In genomic region chr15:101445562-101446526, GRCh38 we compare ENCODE assay signal across 11 cellular contexts. TPM values are rescaled to one million over a fixed set of nuclear protein-coding genes. Genes with fewer than 3 reads are reported as not detected.
DNase-seq lines count a peak whose midpoint lies in the region; ATAC-seq and TF ChIP-seq lines count a peak whose summit lies in the region.
"Had no signal": no experiment of that assay in that cellular context is flagged by ENCODE, and none has a peak within 500 bp of the region (broad histone marks: within the 10 kb centered on the region; RNA-seq: fewer than 3 reads in every experiment).

No MANE protein-coding gene starts in this region.

- H3K36me3 ChIP-seq in mucosa of descending colon (ENCODE audit: low read depth), result no peaks in the 10 kb centered on the region
- no peaks in the 10 kb centered on the region for H3K36me3 ChIP-seq in GM23338 (ENCODE audit: insufficient read depth)

- no peaks in the 10 kb centered on the region for H3F3A ChIP-seq in GM23338 (replicated peaks; ENCODE audit: low read depth)

- intact Hi-C loops in mucosa of descending colon (cut with DNase I, micrococcal nuclease), result no loop called here

- H3K9me3 ChIP-seq in mucosa of descending colon, result no peaks in the 10 kb centered on the region

- no peaks in the 10 kb centered on the region for H3K27me3 Mint-ChIP-seq in GM23338 (ENCODE audit: insufficient read depth, low read depth, poor library complexity)

- H3K36me3 Mint-ChIP-seq in GM23338 (ENCODE audit: low read depth), result no peaks in the 10 kb centered on the region

- peaks cover 14% of the 10 kb centered on the region for H3K4me1 Mint-ChIP-seq in GM23338

- H3K79me2 ChIP-seq in GM23338 (replicated peaks; ENCODE audit: insufficient read depth), result no peaks in the 10 kb centered on the region

- ATAC-seq in mucosa of descending colon (peak; percentile 26), GM23338 (no peak)
- ATAC-seq: HCT116 had no signal

- H3K9me2 ChIP-seq in GM23338 (ENCODE audit: insufficient read depth), result no peaks in the 10 kb centered on the region

- no peak overlapping the region for H3K4me3 Mint-ChIP-seq in GM23338

- no peak overlapping the region for H3K4me2 ChIP-seq in GM23338
- H3K4me2 ChIP-seq: KMS-11 had no signal

- H4K20me1 ChIP-seq in GM23338 (replicated peaks; ENCODE audit: insufficient read depth), result no peaks in the 10 kb centered on the region

- TF ChIP-seq CTCF in mucosa of descending colon (IDR thresholded peaks at IDR 0.05) (no peak), GM23338 (conservative IDR thresholded peaks at IDR 0.05; ENCODE audit: low read depth in 2 of 2) (no peak)

- H3K4me1 ChIP-seq in mucosa of descending colon (ENCODE audit: low read depth), result no peaks in the 10 kb centered on the region
- H3K4me1 ChIP-seq in GM23338 (ENCODE audit: insufficient read depth), result no peaks in the 10 kb centered on the region; the same call in 1 of the 2 replicates

- DNase-seq in CMK (ENCODE audit: low read depth), result peak; percentile 15
- peak; percentile 38 for DNase-seq in NCI-H460 (ENCODE audit: extremely low read depth, low read depth)
- DNase-seq in erythroblast (lab: John Stamatoyannopoulos, UW), result peak; percentile 76 to 89
- DNase-seq in mucosa of descending colon, result no peak
- no peak for DNase-seq in GM23338 (ENCODE audit: low spot score)
- no peak for DNase-seq in NCI-H1092 treated with DMSO at 0.1 percent for 48 hours (lab: John Stamatoyannopoulos, UW)
- no peak for DNase-seq in NCI-H82 treated with DMSO at 0.1 percent for 48 hours (lab: John Stamatoyannopoulos, UW; ENCODE audit: unreplicated experiment)
- DNase-seq in SK-N-DZ (ENCODE audit: low spot score), result no peak
- DNase-seq: T1000 had no signal

- H3K27ac Mint-ChIP-seq in GM23338, result no peak overlapping the region

- H3K9me3 Mint-ChIP-seq in GM23338, result no peaks in the 10 kb centered on the region; the same call in 2 of the 3 replicates

- no peaks in the 10 kb centered on the region for H3K27me3 ChIP-seq in GM23338 (ENCODE audit: insufficient read depth)

- no peak overlapping the region for H3K27ac ChIP-seq in GM23338 (ENCODE audit: low read depth)
- H3K27ac ChIP-seq: KMS-11 had no signal

- H2AFZ ChIP-seq in GM23338, result no peak overlapping the region

- TF ChIP-seq POLR2A in erythroblast (IDR thresholded peaks at IDR 0.05; ENCODE audit: low read length), result no peak

- no peak overlapping the region for H3K4me3 ChIP-seq in mucosa of descending colon
- H3K4me3 ChIP-seq in GM23338, result no peak overlapping the region

TF ChIP-seq in GM23338, 12 proteins besides CTCF, POLR2A, EP300 and RAD21:
- TF ChIP-seq ETS1 (IDR thresholded peaks at IDR 0.05) (no peak), ZNF114 (CRISPR knock-in tag; IDR thresholded peaks at IDR 0.05) (no peak)
TF ChIP-seq in GM23338: peak in this region for 0.

RNA-seq across cellular contexts. Expression of gene PCSK6, which starts 43.7 kb away (rescaled TPM):
- 20.2 and 22.4 TPM in 2 replicates for total RNA-seq in NCI-H460 (2014; rRNA removed; shearing (Covaris generic))
- 15.0 and 22.6 TPM in 2 replicates for polyA plus RNA-seq in NCI-H460 (2014; cell fraction: nucleus; rRNA removed)
- 10 to 100 TPM; 21.3 to 58.4 (median 30.3) TPM for total RNA-seq in mucosa of descending colon
- 6.7 and 7.8 TPM in 2 replicates for total RNA-seq in GM23338 (2014; rRNA removed; shearing (Covaris generic))
- polyA plus RNA-seq in GM23338 (2016; fragmentation: Nextera tagmentation; extraction: Ambion mirVana), result 1.7 and 2.4 TPM in 2 replicates
- not detected in 2 replicates for polyA plus RNA-seq in SK-N-DZ (2014; cell fraction: cytosol; rRNA removed)
- not detected in 2 replicates for polyA plus RNA-seq in SK-N-DZ (2014; cell fraction: nucleus; rRNA removed)

Comparison
In these comparisons a context has a peak if more than half of its experiments do, and no peak if none do; other contexts are left out.
1. DNase-seq: peak in CMK (single experiment), NCI-H460 (single experiment) and erythroblast (2 of 2); none in mucosa of descending colon (0 of 3), GM23338 (single experiment), NCI-H1092 treated with DMSO at 0.1 percent for 48 hours (single experiment), NCI-H82 treated with DMSO at 0.1 percent for 48 hours (single experiment) and SK-N-DZ (single experiment).